1 cellular context compared by ENCODE assay signal in the genomic region with DNA sequence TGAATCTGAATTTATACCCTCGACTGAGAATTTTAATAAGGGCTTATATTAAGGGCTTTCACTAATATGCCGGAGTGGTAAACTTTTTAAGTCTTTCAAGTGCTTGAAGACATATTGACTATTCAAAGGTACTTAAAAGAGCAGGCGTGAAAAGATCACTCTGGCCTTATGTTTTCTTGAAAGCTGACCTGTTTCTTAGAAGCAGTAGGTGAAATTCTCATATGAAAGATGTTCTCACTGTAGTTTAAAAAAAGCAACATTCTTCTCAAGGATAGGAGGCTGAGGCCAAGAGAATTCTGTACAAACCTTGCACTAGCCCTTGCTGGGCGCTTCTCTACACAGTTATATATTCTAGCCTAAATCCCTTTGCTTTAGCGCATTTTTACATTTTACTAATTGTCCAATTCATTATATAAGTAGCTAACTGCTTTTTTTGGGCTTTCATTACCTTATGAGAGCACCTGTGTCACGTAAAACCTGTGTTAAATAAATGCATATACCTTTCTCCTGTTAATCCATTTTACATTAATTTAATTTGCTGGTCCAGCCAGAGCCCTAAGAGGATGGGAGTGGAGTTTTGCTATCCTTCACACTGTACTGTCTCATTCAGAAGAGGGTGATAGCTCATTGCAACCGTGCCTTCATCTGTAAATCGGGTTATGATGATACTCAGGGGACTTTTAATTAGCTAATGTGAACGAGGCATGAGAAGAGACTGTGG.
A peak's percentile ranks its signal among the peaks of the same experiment; 100 is the strongest.
TF ChIP-seq lines count a peak whose summit lies in the region.

No MANE protein-coding gene starts in this region.

TF ChIP-seq in K562, 482 proteins besides CTCF, POLR2A, EP300 and RAD21 (continued from another document):
- TF ChIP-seq USF1 (CRISPR knock-in tag; IDR thresholded peaks at IDR 0.05) (no peak), ZNF232 (CRISPR knock-in tag; IDR thresholded peaks at IDR 0.05) (no peak), FOXO4 (CRISPR knock-in tag; IDR thresholded peaks at IDR 0.05) (peak; percentile 46; the same call in 1 of the 2 replicates), ZNF586 (CRISPR knock-in tag; conservative IDR thresholded peaks at IDR 0.05) (peak; percentile 77; the same call in 1 of the 2 replicates), BMI1 (IDR thresholded peaks at IDR 0.05; ENCODE audit: low read length) (no peak), ATF1 (CRISPR knock-in tag; IDR thresholded peaks at IDR 0.05) (no peak), ATF1 (tag; IDR thresholded peaks at IDR 0.05) (no peak), ZNF311 (CRISPR knock-in tag; IDR thresholded peaks at IDR 0.05) (no peak), ZBED1 (IDR thresholded peaks at IDR 0.05) (no peak; the same call in 1 of the 2 replicates), POLR2G (IDR thresholded peaks at IDR 0.05; ENCODE audit: low read depth, low read length) (no peak), OTX1 (CRISPR knock-in tag; IDR thresholded peaks at IDR 0.05) (0 out of 2 replicates have a peak, but pooled peaks have one; percentile 14), RFX5 (IDR thresholded peaks at IDR 0.05; ENCODE audit: low read depth, low read length) (peak; percentile 18; the same call in 1 of the 2 replicates), FIP1L1 (IDR thresholded peaks at IDR 0.05; ENCODE audit: low read depth, low read length, poor library complexity, severe bottlenecking) (no peak), GTF2A2 (tag; IDR thresholded peaks at IDR 0.05) (no peak), TBP (optimal IDR thresholded peaks at IDR 0.05; ENCODE audit: low read depth, low read length) (no peak), ZNF408 (CRISPR knock-in tag; IDR thresholded peaks at IDR 0.05; ENCODE audit: low read depth) (no peak), ZNF224 (CRISPR knock-in tag; IDR thresholded peaks at IDR 0.05) (no peak), ZC3H4 (CRISPR knock-in tag; IDR thresholded peaks at IDR 0.05; ENCODE audit: borderline replicate concordance) (no peak), HIVEP1 (CRISPR knock-in tag; IDR thresholded peaks at IDR 0.05) (no peak), NR1H2 (CRISPR knock-in tag; IDR thresholded peaks at IDR 0.05) (no peak), ZNF436 (CRISPR knock-in tag; IDR thresholded peaks at IDR 0.05) (peak; percentile 42; the same call in 1 of the 2 replicates), TAL1 (IDR thresholded peaks at IDR 0.05) (no peak), HDAC8 (tag; IDR thresholded peaks at IDR 0.05) (no peak), ZNF316 (IDR thresholded peaks at IDR 0.05) (no peak), ETV6 (IDR thresholded peaks at IDR 0.05; ENCODE audit: borderline replicate concordance in 1 of 2, low read depth in 2 of 2, low read length in 1 of 2) (no peak), ETV6 (CRISPR knock-in tag; IDR thresholded peaks at IDR 0.05; ENCODE audit: borderline replicate concordance) (no peak), ZNF347 (CRISPR knock-in tag; IDR thresholded peaks at IDR 0.05; ENCODE audit: low read depth) (no peak), FOXK2 (conservative IDR thresholded peaks at IDR 0.05 in 1 of 2, IDR thresholded peaks at IDR 0.05 in 1 of 2; ENCODE audit: low read depth in 2 of 2) (no peak), ZNF140 (CRISPR knock-in tag; IDR thresholded peaks at IDR 0.05) (no peak)
- TF ChIP-seq, protein P1, sequence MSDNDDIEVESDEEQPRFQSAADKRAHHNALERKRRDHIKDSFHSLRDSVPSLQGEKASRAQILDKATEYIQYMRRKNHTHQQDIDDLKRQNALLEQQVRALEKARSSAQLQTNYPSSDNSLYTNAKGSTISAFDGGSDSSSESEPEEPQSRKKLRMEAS (CRISPR knock-in tag; IDR thresholded peaks at IDR 0.05), result no peak
- TF ChIP-seq, protein P2, sequence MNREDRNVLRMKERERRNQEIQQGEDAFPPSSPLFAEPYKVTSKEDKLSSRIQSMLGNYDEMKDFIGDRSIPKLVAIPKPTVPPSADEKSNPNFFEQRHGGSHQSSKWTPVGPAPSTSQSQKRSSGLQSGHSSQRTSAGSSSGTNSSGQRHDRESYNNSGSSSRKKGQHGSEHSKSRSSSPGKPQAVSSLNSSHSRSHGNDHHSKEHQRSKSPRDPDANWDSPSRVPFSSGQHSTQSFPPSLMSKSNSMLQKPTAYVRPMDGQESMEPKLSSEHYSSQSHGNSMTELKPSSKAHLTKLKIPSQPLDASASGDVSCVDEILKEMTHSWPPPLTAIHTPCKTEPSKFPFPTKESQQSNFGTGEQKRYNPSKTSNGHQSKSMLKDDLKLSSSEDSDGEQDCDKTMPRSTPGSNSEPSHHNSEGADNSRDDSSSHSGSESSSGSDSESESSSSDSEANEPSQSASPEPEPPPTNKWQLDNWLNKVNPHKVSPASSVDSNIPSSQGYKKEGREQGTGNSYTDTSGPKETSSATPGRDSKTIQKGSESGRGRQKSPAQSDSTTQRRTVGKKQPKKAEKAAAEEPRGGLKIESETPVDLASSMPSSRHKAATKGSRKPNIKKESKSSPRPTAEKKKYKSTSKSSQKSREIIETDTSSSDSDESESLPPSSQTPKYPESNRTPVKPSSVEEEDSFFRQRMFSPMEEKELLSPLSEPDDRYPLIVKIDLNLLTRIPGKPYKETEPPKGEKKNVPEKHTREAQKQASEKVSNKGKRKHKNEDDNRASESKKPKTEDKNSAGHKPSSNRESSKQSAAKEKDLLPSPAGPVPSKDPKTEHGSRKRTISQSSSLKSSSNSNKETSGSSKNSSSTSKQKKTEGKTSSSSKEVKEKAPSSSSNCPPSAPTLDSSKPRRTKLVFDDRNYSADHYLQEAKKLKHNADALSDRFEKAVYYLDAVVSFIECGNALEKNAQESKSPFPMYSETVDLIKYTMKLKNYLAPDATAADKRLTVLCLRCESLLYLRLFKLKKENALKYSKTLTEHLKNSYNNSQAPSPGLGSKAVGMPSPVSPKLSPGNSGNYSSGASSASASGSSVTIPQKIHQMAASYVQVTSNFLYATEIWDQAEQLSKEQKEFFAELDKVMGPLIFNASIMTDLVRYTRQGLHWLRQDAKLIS (CRISPR knock-in tag; IDR thresholded peaks at IDR 0.05), result no peak
- TF ChIP-seq, protein P3, sequence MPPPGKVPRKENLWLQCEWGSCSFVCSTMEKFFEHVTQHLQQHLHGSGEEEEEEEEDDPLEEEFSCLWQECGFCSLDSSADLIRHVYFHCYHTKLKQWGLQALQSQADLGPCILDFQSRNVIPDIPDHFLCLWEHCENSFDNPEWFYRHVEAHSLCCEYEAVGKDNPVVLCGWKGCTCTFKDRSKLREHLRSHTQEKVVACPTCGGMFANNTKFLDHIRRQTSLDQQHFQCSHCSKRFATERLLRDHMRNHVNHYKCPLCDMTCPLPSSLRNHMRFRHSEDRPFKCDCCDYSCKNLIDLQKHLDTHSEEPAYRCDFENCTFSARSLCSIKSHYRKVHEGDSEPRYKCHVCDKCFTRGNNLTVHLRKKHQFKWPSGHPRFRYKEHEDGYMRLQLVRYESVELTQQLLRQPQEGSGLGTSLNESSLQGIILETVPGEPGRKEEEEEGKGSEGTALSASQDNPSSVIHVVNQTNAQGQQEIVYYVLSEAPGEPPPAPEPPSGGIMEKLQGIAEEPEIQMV (tag; conservative IDR thresholded peaks at IDR 0.05; ENCODE audit: low read depth), result no peak
- TF ChIP-seq, protein P4, sequence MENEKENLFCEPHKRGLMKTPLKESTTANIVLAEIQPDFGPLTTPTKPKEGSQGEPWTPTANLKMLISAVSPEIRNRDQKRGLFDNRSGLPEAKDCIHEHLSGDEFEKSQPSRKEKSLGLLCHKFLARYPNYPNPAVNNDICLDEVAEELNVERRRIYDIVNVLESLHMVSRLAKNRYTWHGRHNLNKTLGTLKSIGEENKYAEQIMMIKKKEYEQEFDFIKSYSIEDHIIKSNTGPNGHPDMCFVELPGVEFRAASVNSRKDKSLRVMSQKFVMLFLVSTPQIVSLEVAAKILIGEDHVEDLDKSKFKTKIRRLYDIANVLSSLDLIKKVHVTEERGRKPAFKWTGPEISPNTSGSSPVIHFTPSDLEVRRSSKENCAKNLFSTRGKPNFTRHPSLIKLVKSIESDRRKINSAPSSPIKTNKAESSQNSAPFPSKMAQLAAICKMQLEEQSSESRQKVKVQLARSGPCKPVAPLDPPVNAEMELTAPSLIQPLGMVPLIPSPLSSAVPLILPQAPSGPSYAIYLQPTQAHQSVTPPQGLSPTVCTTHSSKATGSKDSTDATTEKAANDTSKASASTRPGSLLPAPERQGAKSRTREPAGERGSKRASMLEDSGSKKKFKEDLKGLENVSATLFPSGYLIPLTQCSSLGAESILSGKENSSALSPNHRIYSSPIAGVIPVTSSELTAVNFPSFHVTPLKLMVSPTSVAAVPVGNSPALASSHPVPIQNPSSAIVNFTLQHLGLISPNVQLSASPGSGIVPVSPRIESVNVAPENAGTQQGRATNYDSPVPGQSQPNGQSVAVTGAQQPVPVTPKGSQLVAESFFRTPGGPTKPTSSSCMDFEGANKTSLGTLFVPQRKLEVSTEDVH (IDR thresholded peaks at IDR 0.05; ENCODE audit: low read depth, partially characterized antibody), result no peak
- TF ChIP-seq, protein P5, sequence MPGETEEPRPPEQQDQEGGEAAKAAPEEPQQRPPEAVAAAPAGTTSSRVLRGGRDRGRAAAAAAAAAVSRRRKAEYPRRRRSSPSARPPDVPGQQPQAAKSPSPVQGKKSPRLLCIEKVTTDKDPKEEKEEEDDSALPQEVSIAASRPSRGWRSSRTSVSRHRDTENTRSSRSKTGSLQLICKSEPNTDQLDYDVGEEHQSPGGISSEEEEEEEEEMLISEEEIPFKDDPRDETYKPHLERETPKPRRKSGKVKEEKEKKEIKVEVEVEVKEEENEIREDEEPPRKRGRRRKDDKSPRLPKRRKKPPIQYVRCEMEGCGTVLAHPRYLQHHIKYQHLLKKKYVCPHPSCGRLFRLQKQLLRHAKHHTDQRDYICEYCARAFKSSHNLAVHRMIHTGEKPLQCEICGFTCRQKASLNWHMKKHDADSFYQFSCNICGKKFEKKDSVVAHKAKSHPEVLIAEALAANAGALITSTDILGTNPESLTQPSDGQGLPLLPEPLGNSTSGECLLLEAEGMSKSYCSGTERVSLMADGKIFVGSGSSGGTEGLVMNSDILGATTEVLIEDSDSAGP (CRISPR knock-in tag; IDR thresholded peaks at IDR 0.05), result no peak
- TF ChIP-seq, protein P6, sequence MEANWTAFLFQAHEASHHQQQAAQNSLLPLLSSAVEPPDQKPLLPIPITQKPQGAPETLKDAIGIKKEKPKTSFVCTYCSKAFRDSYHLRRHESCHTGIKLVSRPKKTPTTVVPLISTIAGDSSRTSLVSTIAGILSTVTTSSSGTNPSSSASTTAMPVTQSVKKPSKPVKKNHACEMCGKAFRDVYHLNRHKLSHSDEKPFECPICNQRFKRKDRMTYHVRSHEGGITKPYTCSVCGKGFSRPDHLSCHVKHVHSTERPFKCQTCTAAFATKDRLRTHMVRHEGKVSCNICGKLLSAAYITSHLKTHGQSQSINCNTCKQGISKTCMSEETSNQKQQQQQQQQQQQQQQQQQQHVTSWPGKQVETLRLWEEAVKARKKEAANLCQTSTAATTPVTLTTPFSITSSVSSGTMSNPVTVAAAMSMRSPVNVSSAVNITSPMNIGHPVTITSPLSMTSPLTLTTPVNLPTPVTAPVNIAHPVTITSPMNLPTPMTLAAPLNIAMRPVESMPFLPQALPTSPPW (CRISPR knock-in tag; IDR thresholded peaks at IDR 0.05), result peak; percentile 9; the same call in 1 of the 2 replicates
